9 cellular contexts compared by ENCODE assay signal in the genomic region with DNA sequence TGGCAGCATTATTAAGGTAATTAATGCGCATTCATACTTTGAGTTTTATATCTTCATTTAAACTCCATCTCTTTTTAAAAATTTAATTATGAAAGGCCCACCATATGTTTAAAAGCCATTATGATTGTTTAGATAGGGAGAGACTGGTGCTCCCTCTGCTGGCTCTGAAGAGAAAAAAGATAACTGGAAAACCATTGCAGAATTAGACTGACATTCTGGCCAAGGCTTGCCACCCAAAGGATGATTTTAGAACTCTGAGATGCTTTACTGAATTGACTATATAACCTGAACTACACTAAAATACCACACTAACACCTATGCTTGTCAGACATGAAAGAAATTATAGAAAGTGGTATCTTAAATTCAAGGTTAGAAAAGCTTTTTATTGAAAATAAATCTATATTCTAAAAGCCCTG.
DNase-seq lines count a peak whose midpoint lies in the region; ATAC-seq and TF ChIP-seq lines count a peak whose summit lies in the region.
"Had no signal": no experiment of that assay in that cellular context is flagged by ENCODE, and none has a peak within 500 bp of the region (broad histone marks: within the 10 kb centered on the region; RNA-seq: fewer than 3 reads in every experiment).

No MANE protein-coding gene starts in this region.

- TF ChIP-seq CTCF in OCI-LY7 (conservative IDR thresholded peaks at IDR 0.05; ENCODE audit: low read length) (peak; percentile 83), epithelial cell of proximal tubule (conservative IDR thresholded peaks at IDR 0.05; ENCODE audit: low read depth, low read length) (peak; percentile 86), parathyroid adenoma (IDR thresholded peaks at IDR 0.05) (peak; percentile 54)

- H3K27ac ChIP-seq in OCI-LY7 (ENCODE audit: low read depth, low read length, poor library complexity, severe bottlenecking) (no peak overlapping the region), parathyroid adenoma (no peak overlapping the region)

- BruUV-seq in OCI-LY7 (replicated peaks; lab: Mats Ljungman, UMichigan) = no TSS peak

- H3K4me2 ChIP-seq in OCI-LY7 (ENCODE audit: low read length) (no peak overlapping the region), parathyroid adenoma (ENCODE audit: low read length) (no peak overlapping the region)

- no peaks in the 10 kb centered on the region for H3K9me2 ChIP-seq in OCI-LY7 (ENCODE audit: insufficient read depth, low read length)

- H3K36me3 Mint-ChIP-seq in activated CD4-positive, alpha-beta T cell treated with anti-CD3 and anti-CD28 coated beads for 36 hours (ENCODE audit: low read depth) = no peaks in the 10 kb centered on the region
- H3K36me3 Mint-ChIP-seq: activated naive CD8-positive, alpha-beta T cell treated with anti-CD3 and anti-CD28 coated beads, Interleukin-2, amount 10 ng/mL, durations not matched to agents 7 days and 5 days had no signal

- no peak overlapping the region for H3K4me3 ChIP-seq in OCI-LY7 (ENCODE audit: low read depth, low read length, poor library complexity, severe bottlenecking)
- no peak overlapping the region for H3K4me3 ChIP-seq in epithelial cell of proximal tubule (ENCODE audit: low read depth, low read length)
- H3K4me3 ChIP-seq in parathyroid adenoma (ENCODE audit: low read depth, low read length) = no peak overlapping the region

- POLR2A ChIA-PET in activated CD4-positive, alpha-beta T cell treated with anti-CD3 and anti-CD28 coated beads for 36 hours (lab: Charles Lee) = no interaction called here
- POLR2A ChIA-PET in OCI-LY7 (lab: Charles Lee) = interaction anchor here (0.9 kb wide), 1 partner anchor 13 kb away, joined by 4 read pairs; no protein-coding TSS in a partner anchor

- CTCF ChIA-PET in activated CD4-positive, alpha-beta T cell treated with anti-CD3 and anti-CD28 coated beads for 36 hours (lab: Charles Lee) = interaction anchor here (0.7 to 1.1 kb wide), 2 partner anchors 101 to 421 kb away, joined by 3 to 4 read pairs; no protein-coding TSS in a partner anchor
- CTCF ChIA-PET in OCI-LY7 (lab: Charles Lee; ENCODE audit: unreplicated experiment) = no interaction called here

- no peak overlapping the region for H3K9ac ChIP-seq in parathyroid adenoma

- H3K79me2 ChIP-seq in OCI-LY7 (ENCODE audit: insufficient read depth, low read depth, low read length) (no peaks in the 10 kb centered on the region), parathyroid adenoma (no peaks in the 10 kb centered on the region)

- peak; percentile 12 for DNase-seq in activated CD4-positive, alpha-beta T cell treated with anti-CD3 and anti-CD28 coated beads for 36 hours
- DNase-seq in activated CD4-positive, alpha-beta T cell treated with anti-CD3 and anti-CD28 coated beads, Interleukin-2, amount 50 U/mL, for 48 hours = no peak
- DNase-seq in OCI-LY7 (ENCODE audit: low spot score) (peak; percentile 31), epithelial cell of proximal tubule (ENCODE audit: low read depth) (no peak), cerebellar nuclear complex (lab: John Stamatoyannopoulos, UW) (no peak)
- DNase-seq: activated naive CD8-positive, alpha-beta T cell treated with anti-CD3 and anti-CD28 coated beads, Interleukin-2, amount 10 ng/mL, durations not matched to agents 7 days and 5 days had no signal

- no peaks in the 10 kb centered on the region for H4K20me1 ChIP-seq in OCI-LY7 (ENCODE audit: insufficient read depth, low read length)

- H3K9me3 ChIP-seq in OCI-LY7 (ENCODE audit: low read length) = no peaks in the 10 kb centered on the region
- no peaks in the 10 kb centered on the region for H3K9me3 ChIP-seq in parathyroid adenoma (ENCODE audit: control insufficient read depth, low read length)

- H2AFZ ChIP-seq in OCI-LY7 (ENCODE audit: low read length) = no peak overlapping the region
- no peak overlapping the region for H2AFZ ChIP-seq in parathyroid adenoma

- no peaks in the 10 kb centered on the region for H3K27me3 ChIP-seq in parathyroid adenoma (ENCODE audit: control insufficient read depth, insufficient read depth, low read length)

- H3K4me1 Mint-ChIP-seq in activated CD4-positive, alpha-beta T cell treated with anti-CD3 and anti-CD28 coated beads for 36 hours = no peaks in the 10 kb centered on the region
- H3K4me1 Mint-ChIP-seq: activated naive CD8-positive, alpha-beta T cell treated with anti-CD3 and anti-CD28 coated beads, Interleukin-2, amount 10 ng/mL, durations not matched to agents 7 days and 5 days had no signal

- intact Hi-C loops in activated CD4-positive, alpha-beta T cell treated with anti-CD3 and anti-CD28 coated beads for 36 hours (cut with DNase I, micrococcal nuclease) = loop anchor here (1.0 to 10.0 kb wide), 5 partner anchors 413 to 508 kb away; no protein-coding TSS in a partner anchor
- intact Hi-C loops in OCI-LY7 (cut with micrococcal nuclease; ENCODE audit: unreplicated experiment) = no loop called here

- no peaks in the 10 kb centered on the region for H3K27me3 Mint-ChIP-seq in activated CD4-positive, alpha-beta T cell treated with anti-CD3 and anti-CD28 coated beads for 36 hours
- H3K27me3 Mint-ChIP-seq: activated naive CD8-positive, alpha-beta T cell treated with anti-CD3 and anti-CD28 coated beads, Interleukin-2, amount 10 ng/mL, durations not matched to agents 7 days and 5 days had no signal

- H3K4me3 Mint-ChIP-seq in activated CD4-positive, alpha-beta T cell treated with anti-CD3 and anti-CD28 coated beads for 36 hours = no peak overlapping the region
- H3K4me3 Mint-ChIP-seq: activated naive CD8-positive, alpha-beta T cell treated with anti-CD3 and anti-CD28 coated beads, Interleukin-2, amount 10 ng/mL, durations not matched to agents 7 days and 5 days had no signal

- H3K36me3 ChIP-seq in OCI-LY7 (ENCODE audit: insufficient read depth, low read length) (no peaks in the 10 kb centered on the region), parathyroid adenoma (ENCODE audit: control insufficient read depth, insufficient read depth, low read length) (no peaks in the 10 kb centered on the region)

- H3K27ac Mint-ChIP-seq in activated CD4-positive, alpha-beta T cell treated with anti-CD3 and anti-CD28 coated beads for 36 hours = no peak overlapping the region
- H3K27ac Mint-ChIP-seq: activated naive CD8-positive, alpha-beta T cell treated with anti-CD3 and anti-CD28 coated beads, Interleukin-2, amount 10 ng/mL, durations not matched to agents 7 days and 5 days had no signal

- H3K9me3 Mint-ChIP-seq in activated CD4-positive, alpha-beta T cell treated with anti-CD3 and anti-CD28 coated beads for 36 hours (ENCODE audit: low read depth) = no peaks in the 10 kb centered on the region
- H3K9me3 Mint-ChIP-seq: activated naive CD8-positive, alpha-beta T cell treated with anti-CD3 and anti-CD28 coated beads, Interleukin-2, amount 10 ng/mL, durations not matched to agents 7 days and 5 days had no signal

- no peaks in the 10 kb centered on the region for H3K4me1 ChIP-seq in OCI-LY7 (ENCODE audit: insufficient read depth, low read length, poor library complexity, severe bottlenecking)
- H3K4me1 ChIP-seq in parathyroid adenoma = no peaks in the 10 kb centered on the region

- ATAC-seq in activated CD4-positive, alpha-beta T cell treated with anti-CD3 and anti-CD28 coated beads for 36 hours = no peak
- peak; percentile 65 for ATAC-seq in HG03565 (IDR thresholded peaks at IDR 0.05; ENCODE audit: unreplicated experiment)
- no peak for ATAC-seq in esophagus mucosa

Comparison
In these comparisons a context has a peak if more than half of its experiments do, and no peak if none do; other contexts are left out.
1. DNase-seq: peak in activated CD4-positive, alpha-beta T cell treated with anti-CD3 and anti-CD28 coated beads for 36 hours (single experiment) and OCI-LY7 (single experiment); none in activated CD4-positive, alpha-beta T cell treated with anti-CD3 and anti-CD28 coated beads, Interleukin-2, amount 50 U/mL, for 48 hours (0 of 2), epithelial cell of proximal tubule (single experiment) and cerebellar nuclear complex (0 of 2).
2. Peak in every context shown above with its lines, with median percentiles within 50 percentile points of each other: CTCF ChIP-seq.